ENCODE assay signal across 17 cellular contexts in the genomic region with DNA sequence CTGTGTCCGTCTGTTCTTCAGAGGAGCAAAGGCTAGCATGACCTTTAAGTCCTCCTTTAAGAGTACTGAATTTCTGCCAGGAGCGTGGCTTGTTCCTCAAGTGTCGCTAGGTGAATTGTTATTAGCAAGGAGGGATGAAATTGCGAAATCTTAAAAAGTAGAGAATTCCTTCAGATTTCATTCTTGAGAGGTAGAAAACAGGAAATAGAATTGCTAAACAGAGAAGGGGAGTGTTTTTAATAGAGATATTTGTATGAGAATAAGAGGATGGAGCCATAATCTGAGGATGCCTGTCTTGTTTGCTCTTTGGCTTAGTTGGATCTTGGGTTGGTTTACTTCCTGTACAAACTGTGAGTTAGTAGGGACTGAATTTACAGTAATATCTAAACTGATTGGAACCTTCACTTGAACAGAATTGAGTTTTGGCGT. TPM values are rescaled to one million over a fixed set of nuclear protein-coding genes. Genes with fewer than 3 reads are reported as not detected.
DNase-seq lines count a peak whose midpoint lies in the region; ATAC-seq, FAIRE-seq and TF ChIP-seq lines count a peak whose summit lies in the region.
"Had no signal": no experiment of that assay in that cellular context is flagged by ENCODE, and none has a peak within 500 bp of the region (broad histone marks: within the 10 kb centered on the region; RNA-seq: fewer than 3 reads in every experiment).

No MANE protein-coding gene starts in this region.

- H3K27ac Mint-ChIP-seq in nephron = peak overlapping the region; percentile 45 to 59 (median 59)
- H3K27ac Mint-ChIP-seq: activated naive CD4-positive, alpha-beta T cell treated with anti-CD3 and anti-CD28 coated beads, Interleukin-2, amount 50 U/mL, for 72 hours; stimulated activated naive B cell treated with anti-CD40 and anti-IgM and Interleukin-4, amounts not matched to agents 10 μg/mL and 1 μg/mL and 100 μg/mL, for 72 hours had no signal

- CTCF ChIA-PET in PC-3 (lab: Charles Lee) (interaction anchor here (0.8 kb wide), 1 partner anchor 25 kb away, joined by 4 read pairs; no protein-coding TSS in a partner anchor), endothelial cell of umbilical vein (lab: Charles Lee) (interaction anchor here (1.0 to 2.3 kb wide), 11 partner anchors 14 to 136 kb away, joined by 3 to 19 read pairs (median 6); no protein-coding TSS in a partner anchor)

- H3K9me3 ChIP-seq in PC-3 (ENCODE audit: low read length) (no peaks in the 10 kb centered on the region), endothelial cell of umbilical vein (replicated peaks; ENCODE audit: control insufficient read depth, insufficient read depth, low read length) (no peaks in the 10 kb centered on the region)

- H3K4me2 ChIP-seq in PC-3 (ENCODE audit: low read length) = peak overlapping the region; percentile 60
- H3K4me2 ChIP-seq in endothelial cell of umbilical vein (ENCODE audit: insufficient read depth, low read length) = no peak overlapping the region

- BruUV-seq in PC-3 (replicated peaks; lab: Mats Ljungman, UMichigan) (no TSS peak), endothelial cell of umbilical vein (replicated peaks; lab: Mats Ljungman, UMichigan) (no TSS peak)

- intact Hi-C loops in PC-3 (cut with micrococcal nuclease) = no loop called here
- intact Hi-C loops in endothelial cell of umbilical vein (cut with micrococcal nuclease) = no loop called here

- H3K79me2 ChIP-seq in PC-3 (ENCODE audit: low read length) (peaks cover 52% of the 10 kb centered on the region), endothelial cell of umbilical vein (ENCODE audit: control insufficient read depth, insufficient read depth, low read length) (peaks cover 48% of the 10 kb centered on the region)

- ATAC-seq in PC-3 = no peak; the same call in 1 of the 2 replicates
- ATAC-seq in GM19455 (IDR thresholded peaks at IDR 0.05; ENCODE audit: unreplicated experiment) = no peak
- ATAC-seq in GM19023 (IDR thresholded peaks at IDR 0.05; ENCODE audit: unreplicated experiment) = no peak
- ATAC-seq: activated naive CD4-positive, alpha-beta T cell treated with anti-CD3 and anti-CD28 coated beads, Interleukin-2, amount 50 U/mL, for 72 hours; stimulated activated naive B cell treated with anti-CD40 and anti-IgM and Interleukin-4, amounts not matched to agents 10 μg/mL and 1 μg/mL and 100 μg/mL, for 72 hours had no signal

- H3K4me1 Mint-ChIP-seq in nephron = peaks cover 7% of the 10 kb centered on the region

- H4K20me1 ChIP-seq in PC-3 (ENCODE audit: low read length) (no peaks in the 10 kb centered on the region), endothelial cell of umbilical vein (replicated peaks; ENCODE audit: control insufficient read depth, extremely low read depth, insufficient read depth, low read length) (no peaks in the 10 kb centered on the region)

- H3K9me1 ChIP-seq in endothelial cell of umbilical vein (replicated peaks; ENCODE audit: control insufficient read depth, extremely low read depth, insufficient read depth, low read length) = no peaks in the 10 kb centered on the region

- dilution Hi-C loops in endothelial cell of umbilical vein (cut with MboI; ENCODE audit: extremely low pct_ligation_motif_present, low sequenced_read_pairs) = no loop called here

- POLR2A ChIA-PET in PC-3 (lab: Charles Lee; ENCODE audit: unreplicated experiment) = no interaction called here
- POLR2A ChIA-PET in endothelial cell of umbilical vein (lab: Charles Lee) = no interaction called here

- H3K36me3 Mint-ChIP-seq in nephron (ENCODE audit: low read depth) = peaks cover 13% of the 10 kb centered on the region

- peaks cover 5% of the 10 kb centered on the region for H3F3A ChIP-seq in PC-3 (ENCODE audit: low read length, unreplicated experiment)

- H3K27me3 Mint-ChIP-seq in nephron (ENCODE audit: low read depth) = no peaks in the 10 kb centered on the region
- H3K27me3 Mint-ChIP-seq: stimulated activated naive B cell treated with anti-CD40 and anti-IgM and Interleukin-4, amounts not matched to agents 10 μg/mL and 1 μg/mL and 100 μg/mL, for 72 hours had no signal

- TF ChIP-seq CTCF in C4-2B (conservative IDR thresholded peaks at IDR 0.05) (0 out of 2 replicates have a peak, but pooled peaks have one; percentile 2), PC-3 (conservative IDR thresholded peaks at IDR 0.05; ENCODE audit: low read depth, low read length) (no peak), endothelial cell of umbilical vein (IDR thresholded peaks at IDR 0.05; ENCODE audit: extremely low read depth in 1 of 2, insufficient read depth in 1 of 2, low read depth in 1 of 2, low read length in 2 of 2) (no peak), nephron (IDR thresholded peaks at IDR 0.05; ENCODE audit: unreplicated experiment in 3 of 3) (no peak)

- TF ChIP-seq POLR2A in endothelial cell of umbilical vein (IDR thresholded peaks at IDR 0.05; ENCODE audit: low read depth, low read length) = no peak

- H3K4me1 ChIP-seq in PC-3 (ENCODE audit: insufficient read depth, low read length) (peaks cover 36% of the 10 kb centered on the region), endothelial cell of umbilical vein (ENCODE audit: control insufficient read depth, extremely low read depth, insufficient read depth, low read length) (peaks cover 24% of the 10 kb centered on the region)

- peak; percentile 23 for DNase-seq in PC-3
- DNase-seq in endothelial cell of umbilical vein (ENCODE audit: low read depth, low spot score) = peak; percentile 22
- DNase-seq in activated effector memory CD4-positive, alpha-beta T cell treated with Interleukin-2 at 50 U/mL for 16 hours = no peak
- no peak for DNase-seq in activated CD8-positive, alpha-beta memory T cell treated with anti-CD3 and anti-CD28 coated beads, Interleukin-2, amount 50 U/mL, for 4 hours
- DNase-seq: activated CD4-positive, alpha-beta T cell treated with anti-CD3 and anti-CD28 coated beads for 1 hour; activated CD8-positive, alpha-beta memory T cell treated with anti-CD3 and anti-CD28 coated beads, Interleukin-2, amount 50 U/mL, for 48 hours; AML-193; effector memory CD4-positive, alpha-beta T cell; GDM1; NCI-H1048; stimulated activated naive B cell treated with anti-CD40 and anti-IgM and Interleukin-4, amounts not matched to agents 10 μg/mL and 1 μg/mL and 100 μg/mL, for 72 hours had no signal

- H3K4me3 Mint-ChIP-seq in nephron = no peak overlapping the region
- H3K4me3 Mint-ChIP-seq: stimulated activated naive B cell treated with anti-CD40 and anti-IgM and Interleukin-4, amounts not matched to agents 10 μg/mL and 1 μg/mL and 100 μg/mL, for 72 hours had no signal

- FAIRE-seq in endothelial cell of umbilical vein (lab: Jason Lieb, UNC) = no peak
- FAIRE-seq: HTR-8/SVneo had no signal

- peaks cover 9% of the 10 kb centered on the region for H3K9me3 Mint-ChIP-seq in nephron
- H3K9me3 Mint-ChIP-seq: activated naive CD4-positive, alpha-beta T cell treated with anti-CD3 and anti-CD28 coated beads, Interleukin-2, amount 50 U/mL, for 72 hours had no signal

- peak overlapping the region; percentile 26; the same call in 1 of the 2 replicates for H3K27ac ChIP-seq in C4-2B
- peak overlapping the region; percentile 18; the same call in 1 of the 2 replicates for H3K27ac ChIP-seq in PC-3 (ENCODE audit: low read length)
- H3K27ac ChIP-seq in endothelial cell of umbilical vein (ENCODE audit: insufficient read depth, low read depth, low read length) = no peak overlapping the region

- no peaks in the 10 kb centered on the region for H3K27me3 ChIP-seq in PC-3 (ENCODE audit: low read length)
- H3K27me3 ChIP-seq in endothelial cell of umbilical vein (ENCODE audit: control insufficient read depth in 2 of 2, insufficient read depth in 2 of 2, low read length in 2 of 2) = no peaks in the 10 kb centered on the region

- H3K9ac ChIP-seq in PC-3 (ENCODE audit: low read length) (no peak overlapping the region), endothelial cell of umbilical vein (replicated peaks; ENCODE audit: extremely low read depth, insufficient read depth, low read length) (no peak overlapping the region)

- no peaks in the 10 kb centered on the region for H3K9me2 ChIP-seq in PC-3 (replicated peaks; ENCODE audit: low read length)

- H2AFZ ChIP-seq in PC-3 (ENCODE audit: low read length) (no peak overlapping the region), endothelial cell of umbilical vein (ENCODE audit: low read depth, low read length) (no peak overlapping the region)

- H3K36me3 ChIP-seq in PC-3 (ENCODE audit: low read depth, low read length) (no peaks in the 10 kb centered on the region), endothelial cell of umbilical vein (ENCODE audit: control insufficient read depth in 2 of 2, extremely low read depth in 1 of 2, insufficient read depth in 2 of 2, low read length in 2 of 2) (no peaks in the 10 kb centered on the region)

- H3K4me3 ChIP-seq in PC-3 (ENCODE audit: low read length) = no peak overlapping the region
- no peak overlapping the region for H3K4me3 ChIP-seq in endothelial cell of umbilical vein (replicated peaks in 1 of 3; ENCODE audit: insufficient read depth in 1 of 3, low read depth in 1 of 3, low read length in 3 of 3)

TF ChIP-seq in endothelial cell of umbilical vein, 7 proteins besides CTCF, POLR2A, EP300 and RAD21:
- no peak for TF ChIP-seq MYC (IDR thresholded peaks at IDR 0.05; ENCODE audit: low read depth, low read length)
- TF ChIP-seq GATA2 (IDR thresholded peaks at IDR 0.05; ENCODE audit: insufficient read depth, insufficient read length, low read depth, low read length) = no peak
- TF ChIP-seq JUN (IDR thresholded peaks at IDR 0.05; ENCODE audit: borderline replicate concordance, insufficient read depth, insufficient read length, low read depth) = no peak
- no peak for TF ChIP-seq POLR2AphosphoS5 (IDR thresholded peaks at IDR 0.05; ENCODE audit: insufficient read depth, low read depth, low read length)
- no peak for TF ChIP-seq EZH2 (IDR thresholded peaks at IDR 0.05; ENCODE audit: borderline replicate concordance, low read depth, low read length, severe bottlenecking)

RNA-seq across cellular contexts. Expression of gene EXOSC2, which starts 39.2 kb away (rescaled TPM):
- total RNA-seq in PC-3 (2014; rRNA removed) (33.5 and 40.4 TPM in 2 replicates), endothelial cell of umbilical vein (44.4 and 46.4 TPM in 2 replicates)
- polyA plus RNA-seq in endothelial cell of umbilical vein = 21.7 and 25.5 TPM in 2 replicates
- polyA plus RNA-seq in endothelial cell of umbilical vein (2011; cell fraction: cytosol; rRNA removed) = 31.9 and 36.6 TPM in 2 replicates
- 52.6 and 72.7 TPM in 2 replicates for polyA plus RNA-seq in endothelial cell of umbilical vein (2011; cell fraction: nucleus; rRNA removed)
- 26.5 and 44.8 TPM in 2 replicates for polyA plus RNA-seq in endothelial cell of umbilical vein (2012)
- 33.5 and 38.8 TPM in 2 replicates for polyA minus RNA-seq in endothelial cell of umbilical vein
- polyA minus RNA-seq in endothelial cell of umbilical vein (2011; cell fraction: cytosol; rRNA and poly(A)+ RNA removed) = 153 TPM
- polyA minus RNA-seq in endothelial cell of umbilical vein (2011; cell fraction: nucleus; rRNA and poly(A)+ RNA removed) = 17.4 and 31.7 TPM in 2 replicates

Comparison
In these comparisons a context has a peak if more than half of its experiments do, and no peak if none do; other contexts are left out.
1. DNase-seq: peak in PC-3 (single experiment) and endothelial cell of umbilical vein (single experiment); none in activated effector memory CD4-positive, alpha-beta T cell treated with Interleukin-2 at 50 U/mL for 16 hours (single experiment) and activated CD8-positive, alpha-beta memory T cell treated with anti-CD3 and anti-CD28 coated beads, Interleukin-2, amount 50 U/mL, for 4 hours (single experiment).